ENCODE assay signal across 17 cellular contexts in genomic region chr21:36891692-36892091, GRCh38.
"Had no signal": no experiment of that assay in that cellular context is flagged by ENCODE, and none has a peak within 500 bp of the region (broad histone marks: within the 10 kb centered on the region; RNA-seq: fewer than 3 reads in every experiment).

No MANE protein-coding gene starts in this region.

- H3K4me3 ChIP-seq: colonic mucosa, prostate gland, suprapubic skin had no signal

- H3K9me3 ChIP-seq: colonic mucosa, neutrophil, prostate gland, SK-N-SH, suprapubic skin had no signal

- DNase-seq: activated gamma-delta T cell treated with Interleukin-2 at 50 U/mL for 16 hours; activated T-cell treated with anti-CD3 and anti-CD28 coated beads, Interleukin-2, amount 50 U/mL, for 24 hours; aorta; colonic mucosa; hypothalamus; kidney glomerular epithelial cell; naive B cell; SK-N-SH; stimulated activated CD4-positive, alpha-beta T cell treated with anti-CD3 and anti-CD28 coated beads, Interleukin-2, amount 100 ng/mL, for 48 hours; stimulated activated CD8-positive, alpha-beta memory T cell treated with anti-CD3 and anti-CD28 coated beads, Interleukin-4, amount 100 ng/mL, for 48 hours; stimulated activated naive CD8-positive, alpha-beta T cell treated with anti-CD3 and anti-CD28 coated beads, Interleukin-15, Interleukin-2, amounts not matched to agents 100 U/mL and 50 U/mL, for 24 hours had no signal

- H3K9me3 Mint-ChIP-seq: activated T-cell treated with anti-CD3 and anti-CD28 coated beads, Interleukin-2, amount 50 U/mL, for 24 hours; mesothelial cell of epicardium; naive B cell; type B pancreatic cell had no signal

- H3K4me3 Mint-ChIP-seq: activated T-cell treated with anti-CD3 and anti-CD28 coated beads, Interleukin-2, amount 50 U/mL, for 24 hours; mesothelial cell of epicardium; naive B cell; type B pancreatic cell had no signal

- H3K27me3 ChIP-seq: colonic mucosa, neutrophil, suprapubic skin had no signal

- H3K4me1 ChIP-seq: colonic mucosa, prostate gland, suprapubic skin had no signal

- H3K27me3 Mint-ChIP-seq: activated T-cell treated with anti-CD3 and anti-CD28 coated beads, Interleukin-2, amount 50 U/mL, for 24 hours; naive B cell; type B pancreatic cell had no signal

- H3K27ac Mint-ChIP-seq: activated T-cell treated with anti-CD3 and anti-CD28 coated beads, Interleukin-2, amount 50 U/mL, for 24 hours; mesothelial cell of epicardium; type B pancreatic cell had no signal

- H3K27ac ChIP-seq: colonic mucosa, neutrophil, prostate gland, suprapubic skin had no signal

- H3K36me3 ChIP-seq: colonic mucosa, neutrophil, prostate gland, suprapubic skin had no signal

- ATAC-seq: sciatic nerve; stimulated activated naive CD8-positive, alpha-beta T cell treated with anti-CD3 and anti-CD28 coated beads, Interleukin-15, Interleukin-2, amounts not matched to agents 100 U/mL and 50 U/mL, for 24 hours had no signal

- H3K4me1 Mint-ChIP-seq: mesothelial cell of epicardium, naive B cell had no signal
